In genomic region chr5:56350595-56351170, GRCh38 we compare ENCODE assay signal across 9 cellular contexts.
DNase-seq lines count a peak whose midpoint lies in the region; TF ChIP-seq lines count a peak whose summit lies in the region.
"Had no signal": no experiment of that assay in that cellular context is flagged by ENCODE, and none has a peak within 500 bp of the region (broad histone marks: within the 10 kb centered on the region; RNA-seq: fewer than 3 reads in every experiment).

No MANE protein-coding gene starts in this region.

- H3K27me3 ChIP-seq in BE2C, result no peaks in the 10 kb centered on the region

- no peak overlapping the region for H3K4me3 Mint-ChIP-seq in dendritic cell treated with granulocyte-macrophage colony-stimulating factor and Interleukin-4, amounts not matched to agents 40 ng/mL and 50 ng/mL, for 4 days

- H3K36me3 ChIP-seq in BE2C, result no peaks in the 10 kb centered on the region

- H3K4me3 ChIP-seq in BE2C (ENCODE audit: low read depth, low read length), result no peak overlapping the region
- no peak overlapping the region for H3K4me3 ChIP-seq in NB4 (ENCODE audit: low read depth, low read length)

- intact Hi-C loops in dendritic cell treated with granulocyte-macrophage colony-stimulating factor and Interleukin-4, amounts not matched to agents 40 ng/mL and 50 ng/mL, for 4 days (cut with micrococcal nuclease), result no loop called here

- peaks cover 34% of the 10 kb centered on the region for H3K4me1 Mint-ChIP-seq in dendritic cell treated with granulocyte-macrophage colony-stimulating factor and Interleukin-4, amounts not matched to agents 40 ng/mL and 50 ng/mL, for 4 days (ENCODE audit: low read depth)

- no peaks in the 10 kb centered on the region for H3K9me3 Mint-ChIP-seq in dendritic cell treated with granulocyte-macrophage colony-stimulating factor and Interleukin-4, amounts not matched to agents 40 ng/mL and 50 ng/mL, for 4 days

- H3K27ac Mint-ChIP-seq in dendritic cell treated with granulocyte-macrophage colony-stimulating factor and Interleukin-4, amounts not matched to agents 40 ng/mL and 50 ng/mL, for 4 days, result peak overlapping the region; percentile 22

- TF ChIP-seq CTCF in BE2C (IDR thresholded peaks at IDR 0.05; ENCODE audit: low read depth, low read length) (no peak), NB4 (IDR thresholded peaks at IDR 0.05; ENCODE audit: low read depth, low read length) (no peak)

- no peaks in the 10 kb centered on the region for H3K36me3 Mint-ChIP-seq in dendritic cell treated with granulocyte-macrophage colony-stimulating factor and Interleukin-4, amounts not matched to agents 40 ng/mL and 50 ng/mL, for 4 days (ENCODE audit: low read depth)

- no peaks in the 10 kb centered on the region for H3K9me3 ChIP-seq in BE2C

- DNase-seq in BE2C (peak; percentile 81), NB4 (ENCODE audit: low read depth) (peak; percentile 67), mucosa of gallbladder (ENCODE audit: low spot score) (peak; percentile 69), occipital lobe (lab: John Stamatoyannopoulos, UW) (no peak), OCI-M2 (lab: John Stamatoyannopoulos, UW; ENCODE audit: unreplicated experiment) (no peak)
- DNase-seq in activated naive CD4-positive, alpha-beta T cell treated with Interleukin-2 at 50 U/mL for 16 hours, result no peak
- no peak for DNase-seq in stimulated activated naive CD4-positive, alpha-beta T cell (lab: John Stamatoyannopoulos, UW)
- DNase-seq: NCI-H510A treated with DMSO at 0.1 percent for 48 hours had no signal

- H3K27me3 Mint-ChIP-seq in dendritic cell treated with granulocyte-macrophage colony-stimulating factor and Interleukin-4, amounts not matched to agents 40 ng/mL and 50 ng/mL, for 4 days, result no peaks in the 10 kb centered on the region

- no peak for TF ChIP-seq POLR2A in NB4 (IDR thresholded peaks at IDR 0.05; ENCODE audit: extremely low read depth, insufficient read length)

- peaks cover 10% of the 10 kb centered on the region for H3K4me1 ChIP-seq in BE2C

Comparison
In these comparisons a context has a peak if more than half of its experiments do, and no peak if none do; other contexts are left out.
1. DNase-seq: peak in BE2C (single experiment), NB4 (single experiment) and mucosa of gallbladder (single experiment); none in occipital lobe (single experiment), OCI-M2 (single experiment), activated naive CD4-positive, alpha-beta T cell treated with Interleukin-2 at 50 U/mL for 16 hours (single experiment) and stimulated activated naive CD4-positive, alpha-beta T cell (0 of 6).